ENCODE assay signal across 2 cellular contexts in the genomic region with DNA sequence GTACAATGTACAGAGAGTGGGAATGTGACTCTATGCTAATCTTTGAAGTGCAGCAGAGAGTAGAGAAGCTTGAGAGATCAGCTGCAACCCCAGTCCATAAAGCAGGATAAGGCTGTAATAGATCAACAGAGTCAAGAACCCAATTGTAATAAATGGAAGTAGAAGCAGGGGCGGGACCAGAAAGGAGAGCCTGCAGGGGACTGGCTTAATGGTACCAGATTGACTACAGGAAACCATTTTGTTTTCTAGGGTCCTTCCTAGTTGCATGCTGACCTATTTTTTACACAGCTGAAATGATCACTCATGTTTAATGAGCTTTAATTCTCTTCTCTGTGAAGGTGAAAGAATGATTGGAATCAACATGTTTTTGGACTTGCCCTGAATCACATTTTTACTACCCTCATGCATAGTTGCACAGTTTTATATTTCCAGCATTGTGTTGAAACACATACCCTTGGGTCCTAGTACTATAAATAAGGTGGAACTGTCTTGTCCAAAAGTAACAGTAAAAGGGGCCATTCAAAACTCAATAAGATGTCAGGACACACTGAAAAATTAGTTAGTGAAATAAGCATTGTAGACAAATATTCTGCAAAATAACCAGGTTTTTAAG.
TF ChIP-seq lines count a peak whose summit lies in the region.

No MANE protein-coding gene starts in this region.

TF ChIP-seq in IMR-90, 13 proteins besides CTCF, POLR2A, EP300 and RAD21:
- TF ChIP-seq NFE2L2 (IDR thresholded peaks at IDR 0.05; ENCODE audit: low read depth, low read length) (no peak), CHD1 (IDR thresholded peaks at IDR 0.05; ENCODE audit: low read depth, low read length) (no peak), SMC3 (IDR thresholded peaks at IDR 0.05; ENCODE audit: low read depth, low read length) (no peak), MXI1 (IDR thresholded peaks at IDR 0.05; ENCODE audit: borderline replicate concordance, low read depth, low read length) (no peak), RFX5 (IDR thresholded peaks at IDR 0.05; ENCODE audit: low read depth, low read length) (no peak), BHLHE40 (IDR thresholded peaks at IDR 0.05; ENCODE audit: low read depth, low read length) (no peak), MAZ (IDR thresholded peaks at IDR 0.05; ENCODE audit: borderline replicate concordance, low read depth, low read length) (no peak), CEBPB (IDR thresholded peaks at IDR 0.05; ENCODE audit: low read depth, low read length) (no peak), FOS (IDR thresholded peaks at IDR 0.05; ENCODE audit: low read depth, low read length) (no peak), MAFK (IDR thresholded peaks at IDR 0.05; ENCODE audit: low read depth, low read length) (no peak)
- TF ChIP-seq, protein P1, sequence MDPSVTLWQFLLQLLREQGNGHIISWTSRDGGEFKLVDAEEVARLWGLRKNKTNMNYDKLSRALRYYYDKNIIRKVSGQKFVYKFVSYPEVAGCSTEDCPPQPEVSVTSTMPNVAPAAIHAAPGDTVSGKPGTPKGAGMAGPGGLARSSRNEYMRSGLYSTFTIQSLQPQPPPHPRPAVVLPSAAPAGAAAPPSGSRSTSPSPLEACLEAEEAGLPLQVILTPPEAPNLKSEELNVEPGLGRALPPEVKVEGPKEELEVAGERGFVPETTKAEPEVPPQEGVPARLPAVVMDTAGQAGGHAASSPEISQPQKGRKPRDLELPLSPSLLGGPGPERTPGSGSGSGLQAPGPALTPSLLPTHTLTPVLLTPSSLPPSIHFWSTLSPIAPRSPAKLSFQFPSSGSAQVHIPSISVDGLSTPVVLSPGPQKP (IDR thresholded peaks at IDR 0.05; ENCODE audit: borderline replicate concordance, low read depth, low read length) = no peak
- TF ChIP-seq, protein P2, sequence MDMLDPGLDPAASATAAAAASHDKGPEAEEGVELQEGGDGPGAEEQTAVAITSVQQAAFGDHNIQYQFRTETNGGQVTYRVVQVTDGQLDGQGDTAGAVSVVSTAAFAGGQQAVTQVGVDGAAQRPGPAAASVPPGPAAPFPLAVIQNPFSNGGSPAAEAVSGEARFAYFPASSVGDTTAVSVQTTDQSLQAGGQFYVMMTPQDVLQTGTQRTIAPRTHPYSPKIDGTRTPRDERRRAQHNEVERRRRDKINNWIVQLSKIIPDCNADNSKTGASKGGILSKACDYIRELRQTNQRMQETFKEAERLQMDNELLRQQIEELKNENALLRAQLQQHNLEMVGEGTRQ (IDR thresholded peaks at IDR 0.05; ENCODE audit: low read depth, low read length) = no peak

TF ChIP-seq in endothelial cell of umbilical vein, 7 proteins besides CTCF, POLR2A, EP300 and RAD21:
- TF ChIP-seq JUN (IDR thresholded peaks at IDR 0.05; ENCODE audit: borderline replicate concordance, insufficient read depth, insufficient read length, low read depth) (no peak), FOS (IDR thresholded peaks at IDR 0.05; ENCODE audit: borderline replicate concordance, insufficient read depth, low read length) (no peak), GATA2 (IDR thresholded peaks at IDR 0.05; ENCODE audit: insufficient read depth, insufficient read length, low read depth, low read length) (no peak), EZH2 (IDR thresholded peaks at IDR 0.05; ENCODE audit: borderline replicate concordance, low read depth, low read length, severe bottlenecking) (no peak), POLR2AphosphoS5 (IDR thresholded peaks at IDR 0.05; ENCODE audit: insufficient read depth, low read depth, low read length) (no peak), MYC (IDR thresholded peaks at IDR 0.05; ENCODE audit: low read depth, low read length) (no peak)
- TF ChIP-seq, protein P3, sequence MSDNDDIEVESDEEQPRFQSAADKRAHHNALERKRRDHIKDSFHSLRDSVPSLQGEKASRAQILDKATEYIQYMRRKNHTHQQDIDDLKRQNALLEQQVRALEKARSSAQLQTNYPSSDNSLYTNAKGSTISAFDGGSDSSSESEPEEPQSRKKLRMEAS (IDR thresholded peaks at IDR 0.05; ENCODE audit: insufficient read depth, insufficient read length) = no peak
